ENCODE assay signal across 12 cellular contexts in the genomic region with DNA sequence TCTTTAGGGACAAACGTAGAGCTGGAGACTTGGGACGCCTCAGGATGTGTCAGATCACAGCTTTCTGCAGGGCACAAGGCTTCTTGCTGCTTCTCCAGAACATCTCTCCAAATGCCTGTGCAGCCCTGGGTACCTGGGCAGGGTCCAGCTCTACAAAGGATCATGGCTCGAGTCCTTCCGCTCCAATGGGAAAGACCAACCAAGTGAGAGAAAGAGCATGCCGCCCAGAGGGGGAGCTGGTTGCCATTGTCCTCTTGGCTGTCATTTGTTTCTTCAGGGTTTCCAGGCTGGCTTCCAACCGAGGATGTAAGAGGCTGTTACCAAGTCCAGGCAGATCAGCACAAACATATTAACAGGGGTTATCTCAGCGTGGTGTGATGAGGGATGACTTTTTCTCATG. TPM values are rescaled to one million over a fixed set of nuclear protein-coding genes. Genes with fewer than 3 reads are reported as not detected.
"Had no signal": no experiment of that assay in that cellular context is flagged by ENCODE, and none has a peak within 500 bp of the region (broad histone marks: within the 10 kb centered on the region; RNA-seq: fewer than 3 reads in every experiment).

No MANE protein-coding gene starts in this region.

- H3K27ac ChIP-seq: esophagus squamous epithelium, right atrium auricular region had no signal

- H3K27me3 ChIP-seq: right atrium auricular region had no signal

- H3K4me1 ChIP-seq: right atrium auricular region had no signal

- H3K36me3 ChIP-seq: esophagus squamous epithelium, right atrium auricular region had no signal

- FAIRE-seq: bronchial epithelial cell had no signal

- H3K27ac Mint-ChIP-seq: activated naive CD4-positive, alpha-beta T cell treated with anti-CD3 and anti-CD28 coated beads, Interleukin-2, amount 50 U/mL, for 24 hours; T-helper 17 cell had no signal

- H3K36me3 Mint-ChIP-seq: activated naive CD4-positive, alpha-beta T cell treated with anti-CD3 and anti-CD28 coated beads, Interleukin-2, amount 50 U/mL, for 24 hours had no signal

- DNase-seq: activated effector memory CD4-positive, alpha-beta T cell treated with Interleukin-2 at 50 U/mL for 16 hours; activated T-cell treated with anti-CD3 and anti-CD28 coated beads, Interleukin-2, amount 50 U/mL, for 1 hour; esophagus squamous epithelium; foreskin fibroblast; T-helper 17 cell; trophoblast cell had no signal

- ATAC-seq: activated CD4-positive, CD25-positive, alpha-beta regulatory T cell treated with anti-CD3 and anti-CD28 coated beads, Interleukin-2, amount 50 U/mL, for 24 hours; T-helper 17 cell had no signal

- H3K4me3 ChIP-seq: esophagus squamous epithelium, right atrium auricular region, smooth muscle cell had no signal

- H3K4me3 Mint-ChIP-seq: activated naive CD4-positive, alpha-beta T cell treated with anti-CD3 and anti-CD28 coated beads, Interleukin-2, amount 50 U/mL, for 24 hours; T-helper 17 cell had no signal

- H3K4me2 ChIP-seq: smooth muscle cell had no signal

RNA-seq across cellular contexts. Expression of gene LEP, which starts 5.6 kb away (rescaled TPM):
- total RNA-seq: esophagus squamous epithelium, myocyte, smooth muscle cell, T-helper 17 cell had no signal
- polyA plus RNA-seq: smooth muscle cell had no signal
